In the genomic region with DNA sequence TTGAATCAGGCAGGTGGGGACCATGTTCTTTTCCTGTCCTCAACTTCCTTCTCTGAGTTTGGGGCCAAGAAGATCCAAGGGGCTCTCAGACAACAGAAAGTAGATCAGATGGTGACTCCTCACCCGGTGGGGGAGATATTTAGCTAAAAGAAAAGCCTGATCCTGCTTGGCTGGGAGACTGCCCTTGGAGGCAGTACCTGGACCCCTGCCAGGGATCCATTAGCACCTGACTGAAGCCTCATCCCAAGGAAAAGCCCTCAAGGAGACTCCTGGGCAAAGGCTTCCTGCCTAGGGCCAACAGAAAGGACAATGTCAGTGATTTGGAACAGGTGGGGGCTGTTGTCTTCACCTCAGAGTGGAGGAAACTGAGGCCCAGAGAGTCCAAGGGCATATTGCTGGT, we compare ENCODE assay signal across 1 cellular context.
A peak's percentile ranks its signal among the peaks of the same experiment; 100 is the strongest.
TF ChIP-seq lines count a peak whose summit lies in the region.

No MANE protein-coding gene starts in this region.

TF ChIP-seq in H1, 55 proteins besides CTCF, POLR2A, EP300 and RAD21:
- TF ChIP-seq, protein P1, sequence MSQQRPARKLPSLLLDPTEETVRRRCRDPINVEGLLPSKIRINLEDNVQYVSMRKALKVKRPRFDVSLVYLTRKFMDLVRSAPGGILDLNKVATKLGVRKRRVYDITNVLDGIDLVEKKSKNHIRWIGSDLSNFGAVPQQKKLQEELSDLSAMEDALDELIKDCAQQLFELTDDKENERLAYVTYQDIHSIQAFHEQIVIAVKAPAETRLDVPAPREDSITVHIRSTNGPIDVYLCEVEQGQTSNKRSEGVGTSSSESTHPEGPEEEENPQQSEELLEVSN (IDR thresholded peaks at IDR 0.05): 0 out of 2 replicates have a peak, but pooled peaks have one; percentile 0
- no peak for TF ChIP-seq BACH1 (IDR thresholded peaks at IDR 0.05; ENCODE audit: low read length)
